In the genomic region with DNA sequence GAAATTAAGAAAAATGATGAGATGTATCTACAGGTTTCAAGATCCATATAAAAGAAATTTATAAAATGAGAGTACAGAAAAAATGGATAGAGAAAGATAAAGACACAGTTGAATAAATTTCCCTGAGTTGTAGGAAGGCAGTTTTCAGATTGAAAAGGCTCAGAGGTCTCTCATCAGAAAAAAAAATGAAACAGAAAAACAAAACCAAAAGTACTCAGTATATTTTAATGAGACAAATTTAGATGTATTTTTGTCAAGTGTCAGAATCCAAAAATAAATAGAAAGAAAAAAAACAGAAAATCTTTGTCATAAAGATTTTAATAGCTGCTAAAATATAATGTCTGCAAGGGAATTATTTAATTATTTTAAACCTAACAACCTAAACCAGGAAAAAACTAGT, we compare ENCODE assay signal across 13 cellular contexts.
DNase-seq lines count a peak whose midpoint lies in the region; ATAC-seq and TF ChIP-seq lines count a peak whose summit lies in the region.
"Had no signal": no experiment of that assay in that cellular context is flagged by ENCODE, and none has a peak within 500 bp of the region (broad histone marks: within the 10 kb centered on the region; RNA-seq: fewer than 3 reads in every experiment).

No MANE protein-coding gene starts in this region.

- H3K9me3 ChIP-seq in MG63: no peaks in the 10 kb centered on the region
- H3K9me3 ChIP-seq: prostate gland had no signal

- no peak overlapping the region for H3K4me3 ChIP-seq in MG63
- H3K4me3 ChIP-seq: dorsolateral prefrontal cortex, prostate gland had no signal

- no peaks in the 10 kb centered on the region for H3K36me3 ChIP-seq in MG63
- H3K36me3 ChIP-seq: prostate gland had no signal

- ATAC-seq in GM18505 (IDR thresholded peaks at IDR 0.05; ENCODE audit: unreplicated experiment) (peak; percentile 47), GM19438 (IDR thresholded peaks at IDR 0.05; ENCODE audit: low read depth, unreplicated experiment) (peak; percentile 50), HG02642 (IDR thresholded peaks at IDR 0.05; ENCODE audit: poor library complexity, unreplicated experiment) (peak; percentile 61), HG03439 (IDR thresholded peaks at IDR 0.05; ENCODE audit: unreplicated experiment) (peak; percentile 65)

- DNase-seq in superior temporal gyrus (ENCODE audit: extremely low spot score): no peak
- no peak for DNase-seq in MG63
- no peak for DNase-seq in NK-92 treated with Interleukin-12 subunit alpha and Interleukin-12 subunit beta, amount 100 ng/mL, for 24 hours (lab: John Stamatoyannopoulos, UW)
- DNase-seq in NOMO-1 treated with DMSO at 0.1 percent for 48 hours (lab: John Stamatoyannopoulos, UW; ENCODE audit: unreplicated experiment): no peak
- DNase-seq: activated CD8-positive, alpha-beta memory T cell treated with anti-CD3 and anti-CD28 coated beads, Interleukin-2, amount 50 U/mL, for 4 hours; dorsolateral prefrontal cortex; HCEC 1CT; NCI-H187 treated with DMSO at 0.1 percent for 48 hours had no signal

- no peak for TF ChIP-seq POLR2A in GM18505 (IDR thresholded peaks at IDR 0.05; ENCODE audit: borderline replicate concordance, extremely low read depth, insufficient read depth, insufficient read length)

- H3K27me3 ChIP-seq in MG63: peaks cover 3% of the 10 kb centered on the region; the same call in 1 of the 2 replicates
- H3K27me3 ChIP-seq: dorsolateral prefrontal cortex had no signal
